8 cellular contexts compared by ENCODE assay signal in the genomic region with DNA sequence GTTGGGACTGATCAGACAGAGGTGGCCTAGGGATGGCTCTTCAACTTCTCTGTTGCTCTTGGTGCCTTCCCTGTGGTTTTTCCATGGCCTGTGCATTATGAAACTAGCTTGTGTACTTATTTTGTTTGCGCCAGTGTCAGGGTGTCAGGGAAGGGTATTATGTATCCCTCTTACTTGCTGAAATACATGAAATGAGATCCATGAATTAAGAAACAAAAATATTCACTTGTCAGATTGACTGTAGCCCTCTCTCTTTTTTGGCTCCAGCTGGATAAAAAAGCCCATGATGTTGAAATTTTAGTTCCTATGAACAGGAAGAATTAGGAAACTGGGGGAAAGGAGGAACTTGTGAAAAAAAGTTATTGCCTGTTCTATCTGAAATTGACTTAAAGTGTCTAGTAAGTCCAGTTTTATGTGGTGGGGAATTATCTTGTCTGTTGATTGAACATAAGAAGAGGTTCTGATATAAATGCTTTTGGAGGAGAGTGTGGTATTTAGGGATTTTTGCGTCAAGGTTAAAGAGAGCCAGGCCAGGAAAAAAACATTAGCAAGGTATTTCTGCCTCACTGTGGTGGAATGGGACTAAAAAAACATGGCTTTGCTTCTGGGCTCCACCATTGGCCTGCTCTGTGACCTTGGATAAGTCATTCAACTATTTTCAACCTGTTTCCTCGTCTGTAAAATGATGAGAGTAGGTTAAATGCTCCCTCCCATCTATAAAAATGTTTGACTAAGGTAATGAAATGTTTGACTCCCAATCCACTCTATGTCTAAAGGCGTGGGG. TPM values are rescaled to one million over a fixed set of nuclear protein-coding genes. Genes with fewer than 3 reads are reported as not detected.
DNase-seq lines count a peak whose midpoint lies in the region; ATAC-seq, FAIRE-seq and TF ChIP-seq lines count a peak whose summit lies in the region.
"Had no signal": no experiment of that assay in that cellular context is flagged by ENCODE, and none has a peak within 500 bp of the region (broad histone marks: within the 10 kb centered on the region; RNA-seq: fewer than 3 reads in every experiment).

No MANE protein-coding gene starts in this region.

- H3K27ac Mint-ChIP-seq in WTC11 (peak overlapping the region; percentile 93), progenitor cell of endocrine pancreas (peak overlapping the region; percentile 22)

- H3K36me3 Mint-ChIP-seq in WTC11 (peaks cover 49% of the 10 kb centered on the region), progenitor cell of endocrine pancreas (ENCODE audit: insufficient read depth) (peaks cover 7% of the 10 kb centered on the region)

- FAIRE-seq in H54 (lab: Jason Lieb, UNC), result peak; percentile 62

- DNase-seq in H54 (ENCODE audit: insufficient read length, low spot score) (no peak), WTC11 (ENCODE audit: low spot score) (no peak), left cardiac atrium (no peak), progenitor cell of endocrine pancreas (ENCODE audit: low spot score, unreplicated experiment) (no peak), GM19238 (ENCODE audit: insufficient read length, low spot score) (no peak), NCI-H748 (lab: John Stamatoyannopoulos, UW; ENCODE audit: unreplicated experiment) (no peak)
- no peak for DNase-seq in activated CD4-positive, CD25-positive, alpha-beta regulatory T cell (lab: John Stamatoyannopoulos, UW)
- DNase-seq: NCI-H510A treated with DMSO at 0.1 percent for 48 hours had no signal

- H3K27me3 Mint-ChIP-seq in WTC11 (ENCODE audit: low read depth) (no peaks in the 10 kb centered on the region), progenitor cell of endocrine pancreas (no peaks in the 10 kb centered on the region)

- no peaks in the 10 kb centered on the region for H3K9me3 Mint-ChIP-seq in WTC11
- no peaks in the 10 kb centered on the region for H3K9me3 Mint-ChIP-seq in progenitor cell of endocrine pancreas (ENCODE audit: low read depth)

- no peak for TF ChIP-seq POLR2A in H54 (IDR thresholded peaks at IDR 0.05; ENCODE audit: low read depth, low read length)

- ATAC-seq in WTC11 (peak; percentile 15; the same call in 1 of the 2 replicates), left cardiac atrium (peak; percentile 8 to 70)

- peaks cover 83% of the 10 kb centered on the region for H3K4me1 Mint-ChIP-seq in WTC11
- H3K4me1 Mint-ChIP-seq in progenitor cell of endocrine pancreas (ENCODE audit: low read depth), result peaks cover 22% of the 10 kb centered on the region

- no peak for TF ChIP-seq CTCF in WTC11 (IDR thresholded peaks at IDR 0.05)
- no peak for TF ChIP-seq CTCF in progenitor cell of endocrine pancreas (IDR thresholded peaks at IDR 0.05; ENCODE audit: unreplicated experiment)

- H3K4me3 Mint-ChIP-seq in WTC11 (peak overlapping the region; percentile 53), progenitor cell of endocrine pancreas (ENCODE audit: low read depth) (no peak overlapping the region)

- CTCF ChIA-PET in WTC11 (lab: Charles Lee), result interaction anchor here (1.2 to 1.6 kb wide), 2 partner anchors 8 to 155 kb away, joined by 4 read pairs; no protein-coding TSS in a partner anchor

- intact Hi-C loops in left cardiac atrium (cut with DNase I), result no loop called here

- POLR2A ChIA-PET in WTC11 (lab: Charles Lee), result interaction anchor here (0.5 to 1.8 kb wide), 3 partner anchors 8 to 14 kb away, joined by 3 to 5 read pairs (median 3); a partner anchor contains a TSS

TF ChIP-seq in WTC11, 78 proteins besides CTCF, POLR2A, EP300 and RAD21:
- TF ChIP-seq FOXK1 (CRISPR knock-in tag; IDR thresholded peaks at IDR 0.05), result no peak

RNA-seq across cellular contexts. Expression of a gene that starts 12.0 kb away (rescaled TPM):
- total RNA-seq in WTC11 (2021) (543 to 626 TPM (median 606 TPM) in 3 replicates), left cardiac atrium (100 to 1,000 TPM; 303 TPM), progenitor cell of endocrine pancreas (76.6 and 81.2 TPM in 2 replicates)
